In the genomic region with DNA sequence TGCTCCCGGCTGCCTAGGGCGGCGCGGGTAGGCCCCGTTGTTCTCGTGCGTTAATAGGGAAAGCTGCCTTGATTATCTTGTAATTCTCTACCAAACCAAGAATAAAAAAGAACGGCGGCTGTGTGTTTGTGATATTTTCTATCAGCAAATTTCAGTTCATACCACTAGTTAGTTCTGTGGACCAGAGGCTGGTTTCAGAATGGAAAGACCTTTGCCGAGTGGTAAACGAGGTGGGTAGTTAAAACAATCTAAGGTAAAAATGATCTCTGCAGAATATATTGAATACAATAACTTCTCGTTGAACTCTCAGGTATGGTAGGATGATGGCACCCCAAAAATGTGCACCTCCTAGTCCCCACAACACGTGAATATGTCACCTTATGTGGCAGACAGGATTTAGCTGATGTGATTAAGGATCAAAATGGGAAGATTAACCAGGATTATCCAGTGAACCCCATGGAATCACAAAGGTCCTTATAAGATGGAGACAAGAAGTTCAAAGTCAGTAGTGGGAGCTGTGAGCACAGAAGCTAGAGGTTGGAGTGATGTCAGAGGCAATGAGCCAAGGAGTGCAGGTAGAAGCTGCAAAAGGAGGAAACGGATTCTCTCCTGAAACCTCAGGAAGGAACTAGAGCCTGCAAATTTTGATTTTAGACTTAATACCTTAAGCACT, we compare ENCODE assay signal across 8 cellular contexts. TPM values are rescaled to one million over a fixed set of nuclear protein-coding genes. Genes with fewer than 3 reads are reported as not detected.
DNase-seq lines count a peak whose midpoint lies in the region; ATAC-seq, FAIRE-seq and TF ChIP-seq lines count a peak whose summit lies in the region.

No MANE protein-coding gene starts in this region.

- H3K4me2 ChIP-seq in A549: peak overlapping the region; percentile 88

- FAIRE-seq in A549 (lab: Jason Lieb, UNC) (no peak), urothelium cell line (lab: Jason Lieb, UNC) (no peak)

- WGBS in A549 (ENCODE audit: missing lambda C conversion rate): 7% methylated on average over 14 of the region's 14 CpGs
- 3% methylated on average over 12 of the region's 14 CpGs for WGBS in esophagus muscularis mucosa
- 3% methylated on average over 14 of the region's 14 CpGs for WGBS in prostate gland

- POLR2A ChIA-PET in A549 (lab: Yijun Ruan, JAX): no interaction called here

- CTCF ChIA-PET in A549 (lab: Yijun Ruan, JAX): interaction anchor here (0.8 to 1.5 kb wide), 2 partner anchors 20 to 142 kb away, joined by 3 to 5 read pairs; no protein-coding TSS in a partner anchor

- ATAC-seq in A549: no peak
- peak; percentile 1 for ATAC-seq in GM18511 (IDR thresholded peaks at IDR 0.05; ENCODE audit: unreplicated experiment)
- ATAC-seq in HG02678 (IDR thresholded peaks at IDR 0.05; ENCODE audit: unreplicated experiment): no peak
- ATAC-seq in GM19395 (IDR thresholded peaks at IDR 0.05; ENCODE audit: unreplicated experiment): no peak

- H3K4me1 ChIP-seq in A549: peaks cover 27% of the 10 kb centered on the region; the same call in 2 of the 3 replicates
- no peaks in the 10 kb centered on the region for H3K4me1 ChIP-seq in SJCRH30
- peaks cover 21 to 46% (median 35%) of the 10 kb centered on the region in 4 donors for H3K4me1 ChIP-seq in esophagus muscularis mucosa
- H3K4me1 ChIP-seq in prostate gland (replicated peaks): peaks cover 3% of the 10 kb centered on the region

- TF ChIP-seq POLR2A in A549 (IDR thresholded peaks at IDR 0.05; ENCODE audit: low read length) (no peak), esophagus muscularis mucosa (IDR thresholded peaks at IDR 0.05; ENCODE audit: low read depth) (no peak), prostate gland (IDR thresholded peaks at IDR 0.05) (no peak)

- DNase-seq in A549 (ENCODE audit: low read depth in 1 of 2, low spot score in 1 of 2) (peak in 1 of 2 experiments; percentile 18), SJCRH30 (peak in 1 of 2 experiments; percentile 13), esophagus muscularis mucosa (ENCODE audit: extremely low spot score) (no peak), prostate gland (ENCODE audit: low spot score) (peak; percentile 33), urothelium cell line (ENCODE audit: low spot score) (no peak)

- TF ChIP-seq CTCF in A549 (IDR thresholded peaks at IDR 0.05) (no peak), esophagus muscularis mucosa (IDR thresholded peaks at IDR 0.05) (no peak), prostate gland (IDR thresholded peaks at IDR 0.05) (no peak)

- H3K27me3 ChIP-seq in SJCRH30: no peaks in the 10 kb centered on the region
- no peaks in the 10 kb centered on the region for H3K27me3 ChIP-seq in esophagus muscularis mucosa
- H3K27me3 ChIP-seq in prostate gland (replicated peaks; ENCODE audit: insufficient read depth): no peaks in the 10 kb centered on the region

- H3K27ac ChIP-seq in A549: peak overlapping the region; percentile 92 to 93
- H3K27ac ChIP-seq in SJCRH30: no peak overlapping the region
- H3K27ac ChIP-seq in esophagus muscularis mucosa (replicated peaks in 1 of 4): peak overlapping the region; percentile 98 to 99 (median 99)
- peak overlapping the region; percentile 94 to 98 for H3K27ac ChIP-seq in prostate gland

- H3K36me3 ChIP-seq in SJCRH30 (no peaks in the 10 kb centered on the region), esophagus muscularis mucosa (peaks cover 0 to 5% (median 2%) of the 10 kb centered on the region in 4 donors), prostate gland (no peaks in the 10 kb centered on the region)

- H3K9me3 ChIP-seq in A549 (no peaks in the 10 kb centered on the region), SJCRH30 (replicated peaks) (no peaks in the 10 kb centered on the region), esophagus muscularis mucosa (no peaks in the 10 kb centered on the region), prostate gland (no peaks in the 10 kb centered on the region)

- intact Hi-C loops in esophagus muscularis mucosa (cut with DNase I) (loop anchor here (5.0 kb wide), 1 partner anchor 193 kb away; a partner anchor contains a TSS), prostate gland (cut with DNase I) (loop anchor here (10.0 kb wide), 1 partner anchor 830 kb away; no protein-coding TSS in a partner anchor)

- peak overlapping the region; percentile 82 for H3K4me3 ChIP-seq in A549
- H3K4me3 ChIP-seq in SJCRH30: peak overlapping the region; percentile 77
- H3K4me3 ChIP-seq in esophagus muscularis mucosa: peak overlapping the region; percentile 79 to 91 (median 88)
- H3K4me3 ChIP-seq in prostate gland: peak overlapping the region; percentile 60 to 93

- no peak for TF ChIP-seq EP300 in A549 (IDR thresholded peaks at IDR 0.05)
- no peak for TF ChIP-seq EP300 in esophagus muscularis mucosa (IDR thresholded peaks at IDR 0.05)

- no peak for TF ChIP-seq RAD21 in A549 (conservative IDR thresholded peaks at IDR 0.05 in 1 of 2, IDR thresholded peaks at IDR 0.05 in 1 of 2)

TF ChIP-seq in A549, 52 proteins besides CTCF, POLR2A, EP300 and RAD21:
- TF ChIP-seq EHMT2 (IDR thresholded peaks at IDR 0.05; ENCODE audit: low read depth): no peak
- TF ChIP-seq HEYL (CRISPR knock-in tag; IDR thresholded peaks at IDR 0.05): no peak
- no peak for TF ChIP-seq KDM5A (IDR thresholded peaks at IDR 0.05)
- TF ChIP-seq TFCP2L1 (CRISPR knock-in tag; IDR thresholded peaks at IDR 0.05): no peak
- no peak for TF ChIP-seq GATA3 (IDR thresholded peaks at IDR 0.05; ENCODE audit: borderline replicate concordance)
- TF ChIP-seq CEBPB (IDR thresholded peaks at IDR 0.05): no peak
- no peak for TF ChIP-seq RCOR1 (IDR thresholded peaks at IDR 0.05; ENCODE audit: low read depth, low read length)
- TF ChIP-seq, protein P1, sequence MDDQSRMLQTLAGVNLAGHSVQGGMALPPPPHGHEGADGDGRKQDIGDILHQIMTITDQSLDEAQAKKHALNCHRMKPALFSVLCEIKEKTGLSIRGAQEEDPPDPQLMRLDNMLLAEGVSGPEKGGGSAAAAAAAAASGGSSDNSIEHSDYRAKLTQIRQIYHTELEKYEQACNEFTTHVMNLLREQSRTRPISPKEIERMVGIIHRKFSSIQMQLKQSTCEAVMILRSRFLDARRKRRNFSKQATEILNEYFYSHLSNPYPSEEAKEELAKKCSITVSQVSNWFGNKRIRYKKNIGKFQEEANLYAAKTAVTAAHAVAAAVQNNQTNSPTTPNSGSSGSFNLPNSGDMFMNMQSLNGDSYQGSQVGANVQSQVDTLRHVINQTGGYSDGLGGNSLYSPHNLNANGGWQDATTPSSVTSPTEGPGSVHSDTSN (IDR thresholded peaks at IDR 0.05): no peak
- TF ChIP-seq HDAC2 (IDR thresholded peaks at IDR 0.05): no peak
- TF ChIP-seq BHLHE40 (IDR thresholded peaks at IDR 0.05; ENCODE audit: low read depth, low read length): no peak

RNA-seq across cellular contexts. Expression of a gene that starts 0.6 kb away (rescaled TPM):
- polyA plus RNA-seq in A549 (2011; rRNA removed) (41.8 and 48.2 TPM in 2 replicates), A549 (2017; fragmentation: RNase III; extraction: RNeasy Plus Mini Kit Qiagen cat#74134 plus additional on column Dnase treatment) (15.7 to 16.3 TPM (median 15.8 TPM) in 3 replicates)
- polyA plus RNA-seq in A549 (2012; cell fraction: cytosol; rRNA removed): 4.6 and 4.8 TPM in 2 replicates
- 1.2 and 2.1 TPM in 2 replicates for polyA plus RNA-seq in A549 (2012; cell fraction: nucleus; rRNA removed)
- 13.0 and 14.5 TPM in 2 replicates for polyA minus RNA-seq in A549 (2011; rRNA and poly(A)+ RNA removed)
- total RNA-seq in SJCRH30 (2014; rRNA removed; shearing (Covaris generic)): 18.2 and 19.7 TPM in 2 replicates
- total RNA-seq in esophagus muscularis mucosa (10 to 100 TPM; 30.2 to 36.8 (median 35.1) TPM), prostate gland (10 to 100 TPM; 28.9 to 35.2 TPM)

RNA-seq across cellular contexts. Expression of a gene that starts 5.0 kb away (rescaled TPM):
- 13.0 and 19.0 TPM in 2 replicates for polyA plus RNA-seq in A549 (2011; rRNA removed)
- 2.4 and 3.0 TPM in 2 replicates for polyA plus RNA-seq in A549 (2012; cell fraction: cytosol; rRNA removed)
- polyA plus RNA-seq in A549 (2012; cell fraction: nucleus; rRNA removed): 1.8 and 2.9 TPM in 2 replicates
- polyA plus RNA-seq in A549 (2017; fragmentation: RNase III; extraction: RNeasy Plus Mini Kit Qiagen cat#74134 plus additional on column Dnase treatment): 8.5 to 10.1 TPM (median 8.5 TPM) in 3 replicates
- 37.9 and 42.9 TPM in 2 replicates for polyA minus RNA-seq in A549 (2011; rRNA and poly(A)+ RNA removed)
- 16.8 and 17.7 TPM in 2 replicates for total RNA-seq in SJCRH30 (2014; rRNA removed; shearing (Covaris generic))
- total RNA-seq in esophagus muscularis mucosa: 10 to 100 TPM; 19.9 to 23.8 (median 21.5) TPM
- 10 to 100 TPM; 26.4 to 49.5 TPM for total RNA-seq in prostate gland
